9 cellular contexts compared by ENCODE assay signal in genomic region chr10:122154733-122155366, GRCh38.
DNase-seq lines count a peak whose midpoint lies in the region; ATAC-seq, FAIRE-seq and TF ChIP-seq lines count a peak whose summit lies in the region.
"Had no signal": no experiment of that assay in that cellular context is flagged by ENCODE, and none has a peak within 500 bp of the region (broad histone marks: within the 10 kb centered on the region; RNA-seq: fewer than 3 reads in every experiment).

No MANE protein-coding gene starts in this region.

- H4K20me1 ChIP-seq in BLaER1 (no peaks in the 10 kb centered on the region), SK-N-SH (ENCODE audit: insufficient read depth) (no peaks in the 10 kb centered on the region)

- intact Hi-C loops in ovary (cut with DNase I), result no loop called here

- H3F3A ChIP-seq in SK-N-SH (replicated peaks; ENCODE audit: insufficient read depth), result peaks cover 12% of the 10 kb centered on the region

- H2AFZ ChIP-seq in SK-N-SH (ENCODE audit: low read depth), result no peak overlapping the region

- TF ChIP-seq CTCF in SK-N-SH (IDR thresholded peaks at IDR 0.05) (no peak), gastroesophageal sphincter (IDR thresholded peaks at IDR 0.05) (peak in 1 of 4 experiments; percentile 22), ovary (IDR thresholded peaks at IDR 0.05) (no peak), D721Med (IDR thresholded peaks at IDR 0.05; ENCODE audit: insufficient read depth, missing control alignments) (no peak)

- H3K79me2 ChIP-seq in SK-N-SH (ENCODE audit: insufficient read depth), result no peaks in the 10 kb centered on the region

- H3K9ac ChIP-seq in BLaER1, result no peak overlapping the region
- no peak overlapping the region for H3K9ac ChIP-seq in SK-N-SH

- TF ChIP-seq POLR2A in gastroesophageal sphincter (IDR thresholded peaks at IDR 0.05), result no peak
- TF ChIP-seq POLR2A in ovary (IDR thresholded peaks at IDR 0.05), result no peak

- DNase-seq in SK-N-SH, result no peak
- DNase-seq in ovary, result peak in 2 of 5 donors; percentile 47 to 56
- no peak for DNase-seq in D721Med (ENCODE audit: insufficient read length, low spot score)
- DNase-seq in NCI-H1694 treated with DMSO at 0.1 percent for 48 hours (lab: John Stamatoyannopoulos, UW), result no peak
- DNase-seq: NCI-H2081 had no signal

- H3K4me2 ChIP-seq in BLaER1 (peak overlapping the region; percentile 52), SK-N-SH (peak overlapping the region; percentile 52; the same call in 1 of the 2 replicates)

- H3K36me3 ChIP-seq in BLaER1 (no peaks in the 10 kb centered on the region), SK-N-SH (replicated peaks in 1 of 2; ENCODE audit: control insufficient read depth in 1 of 2, insufficient read depth in 2 of 2, low read length in 1 of 2) (no peaks in the 10 kb centered on the region), gastroesophageal sphincter (no peaks in the 10 kb centered on the region), ovary (no peaks in the 10 kb centered on the region)

- H3K27ac ChIP-seq in BLaER1 (no peak overlapping the region), SK-N-SH (ENCODE audit: low read depth in 2 of 2, low read length in 1 of 2) (peak overlapping the region; percentile 42 to 58), gastroesophageal sphincter (peak overlapping the region; percentile 54 to 87 (median 84)), ovary (peak overlapping the region; percentile 24 to 71)

- ATAC-seq in gastroesophageal sphincter (no peak), HG03520 (IDR thresholded peaks at IDR 0.05; ENCODE audit: unreplicated experiment) (no peak), HG03139 (IDR thresholded peaks at IDR 0.05; ENCODE audit: unreplicated experiment) (no peak)

- no peak for FAIRE-seq in D721Med (lab: Jason Lieb, UNC)

- no peak for TF ChIP-seq RAD21 in SK-N-SH (IDR thresholded peaks at IDR 0.05; ENCODE audit: low read length)

- 68% methylated on average over 20 of the region's 21 CpGs for WGBS in SK-N-SH (ENCODE audit: low lambda C conversion rate)
- WGBS in gastroesophageal sphincter (ENCODE audit: low coverage in 1 of 2), 2 donors, result 5 to 16% methylated on average over 7 to 9 of the region's 21 CpGs
- 6 to 10% (median 8%) methylated on average over 20 to 21 of the region's 21 CpGs for WGBS in ovary, 3 donors

- H3K9me3 ChIP-seq in BLaER1 (no peaks in the 10 kb centered on the region), SK-N-SH (no peaks in the 10 kb centered on the region), gastroesophageal sphincter (no peaks in the 10 kb centered on the region), ovary (no peaks in the 10 kb centered on the region)

- POLR2A ChIA-PET in SK-N-SH (lab: Yijun Ruan, JAX), result interaction anchor here (1.0 kb wide), 1 partner anchor 9 kb away, joined by 4 read pairs; no protein-coding TSS in a partner anchor

- no peaks in the 10 kb centered on the region for H3K9me2 ChIP-seq in SK-N-SH

- H3K4me3 ChIP-seq in BLaER1, result no peak overlapping the region
- H3K4me3 ChIP-seq in SK-N-SH (ENCODE audit: low read depth in 2 of 2, low read length in 1 of 2), result no peak overlapping the region; a peak in 1 of 4 replicates
- peak overlapping the region in 1 of 2 donors; percentile 25 for H3K4me3 ChIP-seq in gastroesophageal sphincter
- H3K4me3 ChIP-seq in ovary, result no peak overlapping the region

- CTCF ChIA-PET in SK-N-SH (lab: Yijun Ruan, JAX), result interaction anchor here (0.7 to 8.8 kb wide), 3 partner anchors 8 to 113 kb away, joined by 3 to 54 read pairs (median 3); no protein-coding TSS in a partner anchor

- H3K4me1 ChIP-seq in BLaER1, result peaks cover 31% of the 10 kb centered on the region
- H3K4me1 ChIP-seq in SK-N-SH (ENCODE audit: control insufficient read depth in 1 of 2, insufficient read depth in 2 of 2, low read depth in 1 of 2, low read length in 1 of 2), result peaks cover 0 to 25% of the 10 kb centered on the region in 2 experiments; a peak in 2 of 4 replicates
- peaks cover 0 to 91% (median 32%) of the 10 kb centered on the region in 3 donors for H3K4me1 ChIP-seq in gastroesophageal sphincter
- peaks cover 3% of the 10 kb centered on the region for H3K4me1 ChIP-seq in ovary (ENCODE audit: insufficient read depth)

- TF ChIP-seq EP300 in SK-N-SH (IDR thresholded peaks at IDR 0.05; ENCODE audit: borderline replicate concordance in 1 of 2, low read depth in 1 of 2, low read length in 1 of 2), result no peak
- TF ChIP-seq EP300 in gastroesophageal sphincter (IDR thresholded peaks at IDR 0.05), result no peak
- no peak for TF ChIP-seq EP300 in ovary (IDR thresholded peaks at IDR 0.05)

- H3K27me3 ChIP-seq in BLaER1, result no peaks in the 10 kb centered on the region
- no peaks in the 10 kb centered on the region for H3K27me3 ChIP-seq in SK-N-SH (ENCODE audit: insufficient read depth)
- H3K27me3 ChIP-seq in gastroesophageal sphincter, result no peaks in the 10 kb centered on the region
- H3K27me3 ChIP-seq in ovary, result no peaks in the 10 kb centered on the region

TF ChIP-seq in SK-N-SH, 30 proteins besides CTCF, POLR2A, EP300 and RAD21:
- TF ChIP-seq FOSL2 (IDR thresholded peaks at IDR 0.05; ENCODE audit: borderline replicate concordance, low read depth), result no peak
- TF ChIP-seq FOXM1 (IDR thresholded peaks at IDR 0.05; ENCODE audit: low read depth), result no peak
- no peak for TF ChIP-seq USF2 (IDR thresholded peaks at IDR 0.05; ENCODE audit: borderline replicate concordance, low read depth, low read length)
- TF ChIP-seq GATA2 (CRISPR knock-in tag; IDR thresholded peaks at IDR 0.05), result no peak
- TF ChIP-seq POLR2AphosphoS5 (IDR thresholded peaks at IDR 0.05; ENCODE audit: low read depth, low read length), result no peak
- TF ChIP-seq RCOR1 (IDR thresholded peaks at IDR 0.05; ENCODE audit: low read length), result no peak
- no peak for TF ChIP-seq REST (IDR thresholded peaks at IDR 0.05; ENCODE audit: low read depth, low read length)
- no peak for TF ChIP-seq NRF1 (IDR thresholded peaks at IDR 0.05; ENCODE audit: low read depth, low read length)
- TF ChIP-seq GABPA (IDR thresholded peaks at IDR 0.05; ENCODE audit: low read depth), result no peak
- TF ChIP-seq JUND (IDR thresholded peaks at IDR 0.05), result no peak
- TF ChIP-seq SMC3 (IDR thresholded peaks at IDR 0.05; ENCODE audit: low read depth, low read length), result no peak
- TF ChIP-seq PBX3 (IDR thresholded peaks at IDR 0.05), result no peak
- no peak for TF ChIP-seq SIN3A (IDR thresholded peaks at IDR 0.05; ENCODE audit: borderline replicate concordance, low read depth, low read length)
- no peak for TF ChIP-seq CHD2 (IDR thresholded peaks at IDR 0.05; ENCODE audit: low read length, partially characterized antibody)
TF ChIP-seq in SK-N-SH: peak in this region for 0.
